Comparison of ENCODE assay signal across 4 cellular contexts in genomic region chr1:168576245-168576688, GRCh38. TPM values are rescaled to one million over a fixed set of nuclear protein-coding genes. Genes with fewer than 3 reads are reported as not detected.
"Had no signal": no experiment of that assay in that cellular context is flagged by ENCODE, and none has a peak within 500 bp of the region (broad histone marks: within the 10 kb centered on the region; RNA-seq: fewer than 3 reads in every experiment).

Gene XCL1, plus strand, starts transcription at chr1:168576605. Its CDS starts 33 bp downstream, at chr1:168576638.

RNA-seq across cellular contexts. Expression of gene XCL1, which starts in this region (rescaled TPM):
- total RNA-seq: body of pancreas, epithelial cell of proximal tubule, fibroblast of villous mesenchyme, pulmonary artery endothelial cell had no signal
